8 cellular contexts compared by ENCODE assay signal in genomic region chr19:45439569-45440258, GRCh38. TPM values are rescaled to one million over a fixed set of nuclear protein-coding genes. Genes with fewer than 3 reads are reported as not detected.
DNase-seq lines count a peak whose midpoint lies in the region; ATAC-seq and TF ChIP-seq lines count a peak whose summit lies in the region.

No MANE protein-coding gene starts in this region.

- WGBS in thymus: under 1% methylated on average over 78 of the region's 78 CpGs

- H3K36me3 ChIP-seq in thymus (ENCODE audit: control insufficient read depth, insufficient read depth): no peaks in the 10 kb centered on the region

- peak overlapping the region; percentile 67 for H3K27ac Mint-ChIP-seq in activated naive CD4-positive, alpha-beta T cell treated with anti-CD3 and anti-CD28 coated beads, Interleukin-2, amount 10 ng/mL, durations not matched to agents 7 days and 5 days

- H3K4me1 Mint-ChIP-seq in activated naive CD4-positive, alpha-beta T cell treated with anti-CD3 and anti-CD28 coated beads, Interleukin-2, amount 10 ng/mL, durations not matched to agents 7 days and 5 days: peaks cover 41% of the 10 kb centered on the region

- no peaks in the 10 kb centered on the region for H3K9me3 ChIP-seq in thymus (ENCODE audit: control insufficient read depth)

- peaks cover 21% of the 10 kb centered on the region for H3K27me3 Mint-ChIP-seq in activated naive CD4-positive, alpha-beta T cell treated with anti-CD3 and anti-CD28 coated beads, Interleukin-2, amount 10 ng/mL, durations not matched to agents 7 days and 5 days

- peaks cover 18% of the 10 kb centered on the region for H3K4me1 ChIP-seq in thymus (ENCODE audit: control insufficient read depth, insufficient read depth, low read length)

- H3K27me3 ChIP-seq in thymus (ENCODE audit: control insufficient read depth, insufficient read depth): peaks cover 25% of the 10 kb centered on the region

- H3K27ac ChIP-seq in thymus (ENCODE audit: low read depth): peak overlapping the region; percentile 78

- ATAC-seq in GM21528 (IDR thresholded peaks at IDR 0.05; ENCODE audit: low FRiP score, unreplicated experiment): peak; percentile 57

- H3K36me3 Mint-ChIP-seq in activated naive CD4-positive, alpha-beta T cell treated with anti-CD3 and anti-CD28 coated beads, Interleukin-2, amount 10 ng/mL, durations not matched to agents 7 days and 5 days: no peaks in the 10 kb centered on the region

- no peak for TF ChIP-seq EP300 in Ishikawa (IDR thresholded peaks at IDR 0.05; ENCODE audit: borderline replicate concordance)

- peak; percentile 78 for TF ChIP-seq RAD21 in Ishikawa (IDR thresholded peaks at IDR 0.05; ENCODE audit: low read depth)

- no peaks in the 10 kb centered on the region for H3K9me3 Mint-ChIP-seq in activated naive CD4-positive, alpha-beta T cell treated with anti-CD3 and anti-CD28 coated beads, Interleukin-2, amount 10 ng/mL, durations not matched to agents 7 days and 5 days

- peak overlapping the region; percentile 75 for H3K4me3 ChIP-seq in thymus (ENCODE audit: low read length)

- DNase-seq in EH (ENCODE audit: low read depth): peak; percentile 90
- peak; percentile 60 for DNase-seq in SK-N-DZ (ENCODE audit: low spot score)
- DNase-seq in activated naive CD4-positive, alpha-beta T cell treated with anti-CD3 and anti-CD28 coated beads, Interleukin-2, amount 10 ng/mL, durations not matched to agents 7 days and 5 days: peak; percentile 87
- DNase-seq in globus pallidus (ENCODE audit: low spot score): peak; percentile 72
- peak; percentile 80 for DNase-seq in occipital lobe (lab: John Stamatoyannopoulos, UW)

- CTCF ChIA-PET in activated naive CD4-positive, alpha-beta T cell treated with anti-CD3 and anti-CD28 coated beads, Interleukin-2, amount 10 ng/mL, durations not matched to agents 7 days and 5 days (lab: Charles Lee): interaction anchor here (0.7 to 8.5 kb wide), 30 partner anchors 9 to 253 kb away, joined by 3 to 229 read pairs (median 4); partner anchors contain the start of genes ERCC1, FOSB, PPM1N and PPP1R13L

- peak overlapping the region; percentile 64 for H3K4me3 Mint-ChIP-seq in activated naive CD4-positive, alpha-beta T cell treated with anti-CD3 and anti-CD28 coated beads, Interleukin-2, amount 10 ng/mL, durations not matched to agents 7 days and 5 days

TF ChIP-seq in Ishikawa, 13 proteins besides CTCF, POLR2A, EP300 and RAD21:
- 0 out of 2 replicates have a peak, but pooled peaks have one; percentile 37 for TF ChIP-seq MAX (IDR thresholded peaks at IDR 0.05)
- peak; percentile 79 for TF ChIP-seq YY1 (IDR thresholded peaks at IDR 0.05; ENCODE audit: low read depth)
- peak; percentile 34; the same call in 1 of the 2 replicates for TF ChIP-seq ZBTB7A (IDR thresholded peaks at IDR 0.05; ENCODE audit: low read depth)
- TF ChIP-seq TCF12 (IDR thresholded peaks at IDR 0.05; ENCODE audit: low read depth): peak; percentile 16; the same call in 1 of the 2 replicates
- no peak for TF ChIP-seq CREB1 (IDR thresholded peaks at IDR 0.05; ENCODE audit: low read depth)

RNA-seq across cellular contexts. Expression of gene ERCC1, which starts 16.0 kb away (rescaled TPM):
- polyA plus RNA-seq in SK-N-DZ (2014; cell fraction: cytosol; rRNA removed): 85.0 and 101 TPM in 2 replicates
- 66.4 and 73.4 TPM in 2 replicates for polyA plus RNA-seq in SK-N-DZ (2014; cell fraction: nucleus; rRNA removed)
- total RNA-seq in occipital lobe: 51.2 TPM
- 42.6 TPM for polyA plus RNA-seq in thymus

RNA-seq across cellular contexts. Expression of gene FOSB, which starts 28.1 kb away (rescaled TPM):
- not detected in 2 replicates for polyA plus RNA-seq in SK-N-DZ (2014; cell fraction: cytosol; rRNA removed)
- polyA plus RNA-seq in SK-N-DZ (2014; cell fraction: nucleus; rRNA removed): not detected in 2 replicates
- total RNA-seq in occipital lobe: 2.2 TPM
- polyA plus RNA-seq in thymus: 7.1 TPM

RNA-seq across cellular contexts. Expression of gene POLR1G, which starts 33.3 kb away (rescaled TPM):
- polyA plus RNA-seq in SK-N-DZ (2014; cell fraction: cytosol; rRNA removed): 13.2 and 16.8 TPM in 2 replicates
- polyA plus RNA-seq in SK-N-DZ (2014; cell fraction: nucleus; rRNA removed): 4.0 and 7.9 TPM in 2 replicates
- 5.3 TPM for total RNA-seq in occipital lobe
- polyA plus RNA-seq in thymus: 1.8 TPM

RNA-seq across cellular contexts. Expression of gene PPP1R13L, which starts 34.8 kb away (rescaled TPM):
- polyA plus RNA-seq in SK-N-DZ (2014; cell fraction: cytosol; rRNA removed): 1.1 and 2.6 TPM in 2 replicates
- polyA plus RNA-seq in SK-N-DZ (2014; cell fraction: nucleus; rRNA removed): 0.90 and 1.7 TPM in 2 replicates
- total RNA-seq in occipital lobe: not detected
- polyA plus RNA-seq in thymus: 41.6 TPM

RNA-seq across cellular contexts. Expression of gene RTN2, which starts 57.1 kb away (rescaled TPM):
- 35.2 and 50.4 TPM in 2 replicates for polyA plus RNA-seq in SK-N-DZ (2014; cell fraction: cytosol; rRNA removed)
- 33.0 and 40.4 TPM in 2 replicates for polyA plus RNA-seq in SK-N-DZ (2014; cell fraction: nucleus; rRNA removed)
- total RNA-seq in occipital lobe: 56.8 TPM
- 5.0 TPM for polyA plus RNA-seq in thymus

Comparison
In these comparisons a context has a peak if more than half of its experiments do, and no peak if none do; other contexts are left out.
1. Peak in every context shown above with its lines: DNase-seq, ATAC-seq, H3K4me3 ChIP-seq and H3K27ac ChIP-seq.